ENCODE assay signal across 8 cellular contexts in the genomic region with DNA sequence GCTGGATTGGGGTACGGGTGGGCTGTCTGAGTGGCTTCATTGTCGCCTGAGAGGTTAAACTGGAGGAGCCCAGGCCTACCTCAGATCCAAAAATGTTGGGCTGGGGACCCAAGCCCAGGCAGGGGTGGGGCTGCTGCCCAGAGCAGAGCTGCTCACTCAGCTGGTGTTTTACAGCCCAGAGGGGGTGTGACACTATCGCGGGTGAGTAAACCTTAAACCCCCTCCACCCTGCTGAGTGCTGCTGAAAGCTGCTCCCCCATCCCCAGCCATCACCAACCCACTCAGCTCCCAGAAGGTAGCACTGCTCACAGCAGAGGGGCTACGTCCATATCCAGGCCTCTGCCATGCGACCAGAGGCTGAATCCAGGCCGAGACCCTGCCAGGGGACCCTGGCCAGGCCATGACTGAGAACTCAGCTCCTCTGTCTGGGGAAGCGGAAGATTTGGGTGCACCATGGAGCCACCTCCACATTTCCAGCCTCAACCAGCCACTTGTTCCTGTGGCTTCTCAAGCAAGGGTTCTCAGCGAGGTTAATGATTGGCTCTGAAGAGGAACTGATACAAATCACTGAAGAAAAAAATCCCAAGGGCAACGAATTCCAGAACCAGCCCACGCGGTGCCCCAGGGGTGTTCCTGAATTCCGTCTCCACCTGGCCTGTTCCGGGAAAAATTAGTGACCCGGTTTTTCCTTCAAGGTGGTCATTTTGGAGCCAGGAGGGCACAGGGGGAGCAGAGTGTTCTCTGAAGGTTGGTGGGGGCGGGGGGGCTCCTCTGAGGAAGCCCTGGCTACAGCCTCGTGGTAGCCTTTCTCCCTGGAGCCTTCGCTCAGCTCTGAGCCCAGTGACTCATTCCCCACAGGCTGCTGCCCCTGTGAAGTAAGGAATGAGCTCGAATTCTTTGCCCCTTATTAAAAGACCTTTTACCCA. TPM values are rescaled to one million over a fixed set of nuclear protein-coding genes. Genes with fewer than 3 reads are reported as not detected.
DNase-seq lines count a peak whose midpoint lies in the region; ATAC-seq, FAIRE-seq and TF ChIP-seq lines count a peak whose summit lies in the region.

No MANE protein-coding gene starts in this region.

- peak overlapping the region; percentile 53 for H3K9ac ChIP-seq in HepG2 (ENCODE audit: insufficient read depth, low read depth, low read length)

- WGBS in HepG2 (ENCODE audit: low lambda C conversion rate): 6% methylated on average over 13 of the region's 19 CpGs

- peak; percentile 40 for ATAC-seq in HG02973 (IDR thresholded peaks at IDR 0.05; ENCODE audit: unreplicated experiment)
- ATAC-seq in HepG2: peak; percentile 17
- no peak for ATAC-seq in GM21515 (IDR thresholded peaks at IDR 0.05; ENCODE audit: unreplicated experiment)

- FAIRE-seq in GM12891 (lab: Jason Lieb, UNC) (peak; percentile 45), HepG2 (lab: Jason Lieb, UNC) (no peak)

- TF ChIP-seq CTCF in astrocyte of the cerebellum (IDR thresholded peaks at IDR 0.05; ENCODE audit: low read depth, low read length, missing control alignments): no peak
- TF ChIP-seq CTCF in HepG2 (CRISPR knock-in tag; IDR thresholded peaks at IDR 0.05): no peak

- in situ Hi-C loops in astrocyte of the cerebellum (cut with HindIII; ENCODE audit: low sequenced_read_pairs) (no loop called here), HepG2 (cut with HindIII; ENCODE audit: extremely low pct_ligation_motif_present, low pct_unique_long_range_greater_than_20kb) (no loop called here)

- H3K36me3 ChIP-seq in HepG2 (replicated peaks in 1 of 2; ENCODE audit: control insufficient read depth in 1 of 2, insufficient read depth in 2 of 2, low read length in 2 of 2): no peaks in the 10 kb centered on the region

- BruUV-seq in HepG2 (replicated peaks; lab: Mats Ljungman, UMichigan): no TSS peak

- peak overlapping the region; percentile 79 for H3K4me2 ChIP-seq in HepG2 (ENCODE audit: low read depth, low read length)

- CTCF ChIA-PET in HepG2 (lab: Yijun Ruan, JAX; ENCODE audit: low intra/inter-chr PET ratio, low total read pairs): no interaction called here

- no peak for TF ChIP-seq RAD21 in HepG2 (CRISPR knock-in tag; IDR thresholded peaks at IDR 0.05)

- H3K9me3 ChIP-seq in HepG2 (ENCODE audit: low read length): no peaks in the 10 kb centered on the region

- H3K4me1 ChIP-seq in HepG2 (ENCODE audit: insufficient read depth, low read length): peaks cover 97% of the 10 kb centered on the region

- TF ChIP-seq POLR2A in GM12891 (IDR thresholded peaks at IDR 0.05; ENCODE audit: low read depth, low read length) (no peak; the same call in 1 of the 2 replicates), HepG2 (IDR thresholded peaks at IDR 0.05; ENCODE audit: insufficient read depth in 1 of 2, low read depth in 2 of 2, low read length in 2 of 2) (no peak)

- intact Hi-C loops in HepG2 (cut with micrococcal nuclease; ENCODE audit: unreplicated experiment): no loop called here

- DNase-seq in GM12891 (ENCODE audit: insufficient read length, low spot score): no peak
- DNase-seq in astrocyte of the cerebellum (ENCODE audit: low read depth): peak; percentile 54
- no peak for DNase-seq in HepG2 (ENCODE audit: low spot score)
- no peak for DNase-seq in SK-N-DZ (ENCODE audit: low spot score)
- no peak for DNase-seq in NCI-H774 (lab: John Stamatoyannopoulos, UW)
- no peak for DNase-seq in activated effector memory CD4-positive, alpha-beta T cell treated with anti-CD3 and anti-CD28 coated beads, Interleukin-2, amount 50 U/mL, for 16 hours

- POLR2A ChIA-PET in HepG2 (lab: Yijun Ruan, JAX): interaction anchor here (1.1 to 3.6 kb wide), 9 partner anchors 9 to 66 kb away, joined by 3 to 19 read pairs (median 8); a partner anchor contains a TSS

- H3K27ac ChIP-seq in HepG2 (ENCODE audit: extremely low read length, insufficient read depth, low read length): no peak overlapping the region

- H3K79me2 ChIP-seq in HepG2 (ENCODE audit: insufficient read depth, low read length): no peaks in the 10 kb centered on the region

- peaks cover 0 to 37% of the 10 kb centered on the region in 2 experiments; a peak in 3 of 5 replicates for H3K27me3 ChIP-seq in HepG2 (ENCODE audit: control insufficient read depth in 1 of 2, insufficient read depth in 2 of 2, low read length in 2 of 2)

- H2AFZ ChIP-seq in HepG2 (ENCODE audit: low read length): no peak overlapping the region

- H4K20me1 ChIP-seq in HepG2 (ENCODE audit: insufficient read depth, low read length): no peaks in the 10 kb centered on the region

- H3K4me3 ChIP-seq in astrocyte of the cerebellum (ENCODE audit: low read depth, low read length) (no peak overlapping the region), HepG2 (replicated peaks in 1 of 3; ENCODE audit: insufficient read depth in 1 of 3, low read depth in 2 of 3, low read length in 3 of 3) (peak overlapping the region; percentile 22 to 66 (median 32); a peak in 4 of 6 replicates)

- TF ChIP-seq EP300 in HepG2 (IDR thresholded peaks at IDR 0.05; ENCODE audit: low read depth in 2 of 2, low read length in 2 of 2) (no peak), HepG2 (CRISPR knock-in tag; IDR thresholded peaks at IDR 0.05; ENCODE audit: borderline replicate concordance) (no peak)

RNA-seq across cellular contexts. Expression of a gene that starts 9.4 kb away (rescaled TPM):
- polyA plus RNA-seq in GM12891 (2012; ENCODE audit: low read depth, missing spikeins): 2.4 TPM
- total RNA-seq in HepG2 (2016; rRNA removed; fragmentation: Illumina TruSeq; extraction: Trizol): 0.42 and 0.69 TPM in 2 replicates
- total RNA-seq in HepG2 (2016; cell fraction: cytosol; rRNA removed; fragmentation: Illumina TruSeq; extraction: Trizol; ENCODE audit: low read depth): 0.20 TPM in 1 of 2 replicates, not detected in the other
- 0.18 and 0.41 TPM in 2 replicates for total RNA-seq in HepG2 (2016; cell fraction: insoluble cytoplasmic fraction; rRNA removed; fragmentation: Illumina TruSeq; extraction: Trizol)
- total RNA-seq in HepG2 (2016; cell fraction: membrane; rRNA removed; fragmentation: Illumina TruSeq; extraction: Trizol): 0.41 and 0.56 TPM in 2 replicates
- 0.50 and 0.63 TPM in 2 replicates for total RNA-seq in HepG2 (2016; cell fraction: nucleus; rRNA removed; fragmentation: Illumina TruSeq; extraction: Trizol)
- 5.6 and 10.9 TPM in 2 replicates for polyA plus RNA-seq in HepG2 (2011; rRNA removed)
- 5.4 and 6.9 TPM in 2 replicates for polyA plus RNA-seq in HepG2 (2011; cell fraction: cytosol; rRNA removed)
- polyA plus RNA-seq in HepG2 (2011; cell fraction: nucleus; rRNA removed): 29.9 and 34.7 TPM in 2 replicates
- 2.2 and 2.9 TPM in 2 replicates for polyA plus RNA-seq in HepG2 (2012)
- 0.05 and 0.19 TPM in 2 replicates for polyA plus RNA-seq in HepG2 (2016; cell fraction: cytosol; fragmentation: Illumina TruSeq; extraction: Trizol; ENCODE audit: low read depth)
- 0.27 and 0.41 TPM in 2 replicates for polyA plus RNA-seq in HepG2 (2016; cell fraction: insoluble cytoplasmic fraction; fragmentation: Illumina TruSeq; extraction: Trizol; ENCODE audit: low read depth)
- polyA plus RNA-seq in HepG2 (2016; cell fraction: membrane; fragmentation: Illumina TruSeq; extraction: Trizol; ENCODE audit: low read depth): 0.14 and 0.18 TPM in 2 replicates
- 0.77 and 1.00 TPM in 2 replicates for polyA plus RNA-seq in HepG2 (2016; cell fraction: nucleus; fragmentation: Illumina TruSeq; extraction: Trizol; ENCODE audit: insufficient read depth, low read depth)
- 20.1 and 31.6 TPM in 2 replicates for polyA minus RNA-seq in HepG2 (2011; rRNA and poly(A)+ RNA removed; ENCODE audit: low replicate concordance)
- 4.4 and 5.7 TPM in 2 replicates for polyA minus RNA-seq in HepG2 (2011; cell fraction: cytosol; rRNA and poly(A)+ RNA removed)
- 7.1 and 7.5 TPM in 2 replicates for polyA minus RNA-seq in HepG2 (2011; cell fraction: nucleus; rRNA and poly(A)+ RNA removed)
- polyA plus RNA-seq in SK-N-DZ (2014; cell fraction: cytosol; rRNA removed): not detected in 2 replicates
- 0.72 and 3.3 TPM in 2 replicates for polyA plus RNA-seq in SK-N-DZ (2014; cell fraction: nucleus; rRNA removed)

RNA-seq across cellular contexts. Expression of a gene that starts 31.3 kb away (rescaled TPM):
- 11.3 TPM for polyA plus RNA-seq in GM12891 (2012; ENCODE audit: low read depth, missing spikeins)
- total RNA-seq in HepG2 (2016; rRNA removed; fragmentation: Illumina TruSeq; extraction: Trizol): 27.5 and 28.3 TPM in 2 replicates
- 3.8 and 5.6 TPM in 2 replicates for total RNA-seq in HepG2 (2016; cell fraction: cytosol; rRNA removed; fragmentation: Illumina TruSeq; extraction: Trizol; ENCODE audit: low read depth)
- total RNA-seq in HepG2 (2016; cell fraction: insoluble cytoplasmic fraction; rRNA removed; fragmentation: Illumina TruSeq; extraction: Trizol): 24.3 and 26.6 TPM in 2 replicates
- total RNA-seq in HepG2 (2016; cell fraction: membrane; rRNA removed; fragmentation: Illumina TruSeq; extraction: Trizol): 15.3 and 15.8 TPM in 2 replicates
- total RNA-seq in HepG2 (2016; cell fraction: nucleus; rRNA removed; fragmentation: Illumina TruSeq; extraction: Trizol): 16.1 TPM in 2 replicates
- 32.6 and 35.2 TPM in 2 replicates for polyA plus RNA-seq in HepG2 (2011; rRNA removed)
- 26.2 and 29.9 TPM in 2 replicates for polyA plus RNA-seq in HepG2 (2011; cell fraction: cytosol; rRNA removed)
- polyA plus RNA-seq in HepG2 (2011; cell fraction: nucleus; rRNA removed): 26.6 and 29.2 TPM in 2 replicates
- 15.9 and 21.3 TPM in 2 replicates for polyA plus RNA-seq in HepG2 (2012)
- 2.8 and 2.9 TPM in 2 replicates for polyA plus RNA-seq in HepG2 (2016; cell fraction: cytosol; fragmentation: Illumina TruSeq; extraction: Trizol; ENCODE audit: low read depth)
- 23.4 and 28.3 TPM in 2 replicates for polyA plus RNA-seq in HepG2 (2016; cell fraction: insoluble cytoplasmic fraction; fragmentation: Illumina TruSeq; extraction: Trizol; ENCODE audit: low read depth)
- 9.8 and 10.2 TPM in 2 replicates for polyA plus RNA-seq in HepG2 (2016; cell fraction: membrane; fragmentation: Illumina TruSeq; extraction: Trizol; ENCODE audit: low read depth)
- polyA plus RNA-seq in HepG2 (2016; cell fraction: nucleus; fragmentation: Illumina TruSeq; extraction: Trizol; ENCODE audit: insufficient read depth, low read depth): 26.8 and 29.5 TPM in 2 replicates
- polyA minus RNA-seq in HepG2 (2011; rRNA and poly(A)+ RNA removed; ENCODE audit: low replicate concordance): 25.3 and 27.5 TPM in 2 replicates
- 11.1 and 12.5 TPM in 2 replicates for polyA minus RNA-seq in HepG2 (2011; cell fraction: cytosol; rRNA and poly(A)+ RNA removed)
- 9.7 and 12.8 TPM in 2 replicates for polyA minus RNA-seq in HepG2 (2011; cell fraction: nucleus; rRNA and poly(A)+ RNA removed)
- 27.4 and 27.6 TPM in 2 replicates for polyA plus RNA-seq in SK-N-DZ (2014; cell fraction: cytosol; rRNA removed)
- polyA plus RNA-seq in SK-N-DZ (2014; cell fraction: nucleus; rRNA removed): 21.8 and 22.6 TPM in 2 replicates

RNA-seq across cellular contexts. Expression of a gene that starts 31.4 kb away (rescaled TPM):
- polyA plus RNA-seq in GM12891 (2012; ENCODE audit: low read depth, missing spikeins): 7.2 TPM
- total RNA-seq in HepG2 (2016; rRNA removed; fragmentation: Illumina TruSeq; extraction: Trizol): 4.2 and 4.4 TPM in 2 replicates
- 1.8 TPM in 2 replicates for total RNA-seq in HepG2 (2016; cell fraction: cytosol; rRNA removed; fragmentation: Illumina TruSeq; extraction: Trizol; ENCODE audit: low read depth)
- total RNA-seq in HepG2 (2016; cell fraction: insoluble cytoplasmic fraction; rRNA removed; fragmentation: Illumina TruSeq; extraction: Trizol): 4.1 and 4.5 TPM in 2 replicates
- 3.8 and 4.0 TPM in 2 replicates for total RNA-seq in HepG2 (2016; cell fraction: membrane; rRNA removed; fragmentation: Illumina TruSeq; extraction: Trizol)
- total RNA-seq in HepG2 (2016; cell fraction: nucleus; rRNA removed; fragmentation: Illumina TruSeq; extraction: Trizol): 3.8 and 3.9 TPM in 2 replicates
- polyA plus RNA-seq in HepG2 (2011; rRNA removed): 3.9 and 5.1 TPM in 2 replicates
- 4.8 TPM in 2 replicates for polyA plus RNA-seq in HepG2 (2011; cell fraction: cytosol; rRNA removed)
- polyA plus RNA-seq in HepG2 (2011; cell fraction: nucleus; rRNA removed): 6.2 and 6.9 TPM in 2 replicates
- polyA plus RNA-seq in HepG2 (2012): 6.6 and 10.2 TPM in 2 replicates
- polyA plus RNA-seq in HepG2 (2016; cell fraction: cytosol; fragmentation: Illumina TruSeq; extraction: Trizol; ENCODE audit: low read depth): 2.1 and 2.2 TPM in 2 replicates
- 8.6 and 11.0 TPM in 2 replicates for polyA plus RNA-seq in HepG2 (2016; cell fraction: insoluble cytoplasmic fraction; fragmentation: Illumina TruSeq; extraction: Trizol; ENCODE audit: low read depth)
- polyA plus RNA-seq in HepG2 (2016; cell fraction: membrane; fragmentation: Illumina TruSeq; extraction: Trizol; ENCODE audit: low read depth): 4.0 and 4.8 TPM in 2 replicates
- 7.7 and 8.7 TPM in 2 replicates for polyA plus RNA-seq in HepG2 (2016; cell fraction: nucleus; fragmentation: Illumina TruSeq; extraction: Trizol; ENCODE audit: insufficient read depth, low read depth)
- 9.1 and 17.2 TPM in 2 replicates for polyA minus RNA-seq in HepG2 (2011; rRNA and poly(A)+ RNA removed; ENCODE audit: low replicate concordance)
- polyA minus RNA-seq in HepG2 (2011; cell fraction: cytosol; rRNA and poly(A)+ RNA removed): 4.5 and 4.6 TPM in 2 replicates
- 7.9 and 8.1 TPM in 2 replicates for polyA minus RNA-seq in HepG2 (2011; cell fraction: nucleus; rRNA and poly(A)+ RNA removed)
- 4.0 and 7.4 TPM in 2 replicates for polyA plus RNA-seq in SK-N-DZ (2014; cell fraction: cytosol; rRNA removed)
- 2.3 and 3.0 TPM in 2 replicates for polyA plus RNA-seq in SK-N-DZ (2014; cell fraction: nucleus; rRNA removed)

RNA-seq across cellular contexts. Expression of a gene that starts 31.6 kb away (rescaled TPM):
- polyA plus RNA-seq in GM12891 (2012; ENCODE audit: low read depth, missing spikeins): 425 TPM
- 428 and 565 TPM in 2 replicates for total RNA-seq in HepG2 (2016; rRNA removed; fragmentation: Illumina TruSeq; extraction: Trizol)
- 145 and 147 TPM in 2 replicates for total RNA-seq in HepG2 (2016; cell fraction: cytosol; rRNA removed; fragmentation: Illumina TruSeq; extraction: Trizol; ENCODE audit: low read depth)
- total RNA-seq in HepG2 (2016; cell fraction: insoluble cytoplasmic fraction; rRNA removed; fragmentation: Illumina TruSeq; extraction: Trizol): 423 and 597 TPM in 2 replicates
- 127 and 132 TPM in 2 replicates for total RNA-seq in HepG2 (2016; cell fraction: membrane; rRNA removed; fragmentation: Illumina TruSeq; extraction: Trizol)
- total RNA-seq in HepG2 (2016; cell fraction: nucleus; rRNA removed; fragmentation: Illumina TruSeq; extraction: Trizol): 130 and 138 TPM in 2 replicates
- polyA plus RNA-seq in HepG2 (2011; rRNA removed): 151 and 158 TPM in 2 replicates
- polyA plus RNA-seq in HepG2 (2011; cell fraction: cytosol; rRNA removed): 234 and 269 TPM in 2 replicates
- polyA plus RNA-seq in HepG2 (2011; cell fraction: nucleus; rRNA removed): 56.2 and 75.0 TPM in 2 replicates
- 326 and 491 TPM in 2 replicates for polyA plus RNA-seq in HepG2 (2012)
- polyA plus RNA-seq in HepG2 (2016; cell fraction: cytosol; fragmentation: Illumina TruSeq; extraction: Trizol; ENCODE audit: low read depth): 154 and 165 TPM in 2 replicates
- 570 and 628 TPM in 2 replicates for polyA plus RNA-seq in HepG2 (2016; cell fraction: insoluble cytoplasmic fraction; fragmentation: Illumina TruSeq; extraction: Trizol; ENCODE audit: low read depth)
- polyA plus RNA-seq in HepG2 (2016; cell fraction: membrane; fragmentation: Illumina TruSeq; extraction: Trizol; ENCODE audit: low read depth): 119 and 124 TPM in 2 replicates
- 239 and 245 TPM in 2 replicates for polyA plus RNA-seq in HepG2 (2016; cell fraction: nucleus; fragmentation: Illumina TruSeq; extraction: Trizol; ENCODE audit: insufficient read depth, low read depth)
- 144 and 283 TPM in 2 replicates for polyA minus RNA-seq in HepG2 (2011; rRNA and poly(A)+ RNA removed; ENCODE audit: low replicate concordance)
- 85.5 and 89.1 TPM in 2 replicates for polyA minus RNA-seq in HepG2 (2011; cell fraction: cytosol; rRNA and poly(A)+ RNA removed)
- polyA minus RNA-seq in HepG2 (2011; cell fraction: nucleus; rRNA and poly(A)+ RNA removed): 33.7 and 56.1 TPM in 2 replicates
- polyA plus RNA-seq in SK-N-DZ (2014; cell fraction: cytosol; rRNA removed): 372 and 412 TPM in 2 replicates
- polyA plus RNA-seq in SK-N-DZ (2014; cell fraction: nucleus; rRNA removed): 318 and 350 TPM in 2 replicates

RNA-seq across cellular contexts. Expression of a gene that starts 53.2 kb away (rescaled TPM):
- 60.7 TPM for polyA plus RNA-seq in GM12891 (2012; ENCODE audit: low read depth, missing spikeins)
- 31.4 and 48.6 TPM in 2 replicates for total RNA-seq in HepG2 (2016; rRNA removed; fragmentation: Illumina TruSeq; extraction: Trizol)
- total RNA-seq in HepG2 (2016; cell fraction: cytosol; rRNA removed; fragmentation: Illumina TruSeq; extraction: Trizol; ENCODE audit: low read depth): 21.9 and 22.5 TPM in 2 replicates
- total RNA-seq in HepG2 (2016; cell fraction: insoluble cytoplasmic fraction; rRNA removed; fragmentation: Illumina TruSeq; extraction: Trizol): 34.5 and 55.6 TPM in 2 replicates
- 26.2 and 30.0 TPM in 2 replicates for total RNA-seq in HepG2 (2016; cell fraction: membrane; rRNA removed; fragmentation: Illumina TruSeq; extraction: Trizol)
- total RNA-seq in HepG2 (2016; cell fraction: nucleus; rRNA removed; fragmentation: Illumina TruSeq; extraction: Trizol): 41.8 and 49.7 TPM in 2 replicates
- 42.8 and 42.9 TPM in 2 replicates for polyA plus RNA-seq in HepG2 (2011; rRNA removed)
- 24.5 and 47.2 TPM in 2 replicates for polyA plus RNA-seq in HepG2 (2011; cell fraction: cytosol; rRNA removed)
- polyA plus RNA-seq in HepG2 (2011; cell fraction: nucleus; rRNA removed): 143 and 153 TPM in 2 replicates
- 22.5 and 24.0 TPM in 2 replicates for polyA plus RNA-seq in HepG2 (2012)
- 20.3 and 23.1 TPM in 2 replicates for polyA plus RNA-seq in HepG2 (2016; cell fraction: cytosol; fragmentation: Illumina TruSeq; extraction: Trizol; ENCODE audit: low read depth)
- polyA plus RNA-seq in HepG2 (2016; cell fraction: insoluble cytoplasmic fraction; fragmentation: Illumina TruSeq; extraction: Trizol; ENCODE audit: low read depth): 30.7 and 32.5 TPM in 2 replicates
- 20.1 and 23.2 TPM in 2 replicates for polyA plus RNA-seq in HepG2 (2016; cell fraction: membrane; fragmentation: Illumina TruSeq; extraction: Trizol; ENCODE audit: low read depth)
- 95.9 and 100 TPM in 2 replicates for polyA plus RNA-seq in HepG2 (2016; cell fraction: nucleus; fragmentation: Illumina TruSeq; extraction: Trizol; ENCODE audit: insufficient read depth, low read depth)
- polyA minus RNA-seq in HepG2 (2011; rRNA and poly(A)+ RNA removed; ENCODE audit: low replicate concordance): 14.0 and 27.7 TPM in 2 replicates
- 5.2 and 5.9 TPM in 2 replicates for polyA minus RNA-seq in HepG2 (2011; cell fraction: cytosol; rRNA and poly(A)+ RNA removed)
- polyA minus RNA-seq in HepG2 (2011; cell fraction: nucleus; rRNA and poly(A)+ RNA removed): 21.5 and 23.6 TPM in 2 replicates
- polyA plus RNA-seq in SK-N-DZ (2014; cell fraction: cytosol; rRNA removed): 134 and 151 TPM in 2 replicates
- 591 and 629 TPM in 2 replicates for polyA plus RNA-seq in SK-N-DZ (2014; cell fraction: nucleus; rRNA removed)
